Comparison of ENCODE assay signal across 21 cellular contexts in genomic region chr2:113918229-113918628, GRCh38. TPM values are rescaled to one million over a fixed set of nuclear protein-coding genes. Genes with fewer than 3 reads are reported as not detected.
DNase-seq lines count a peak whose midpoint lies in the region; ATAC-seq and TF ChIP-seq lines count a peak whose summit lies in the region.
"Had no signal": no experiment of that assay in that cellular context is flagged by ENCODE, and none has a peak within 500 bp of the region (broad histone marks: within the 10 kb centered on the region; RNA-seq: fewer than 3 reads in every experiment).

No MANE protein-coding gene starts in this region.

- H3K27ac Mint-ChIP-seq in activated naive CD4-positive, alpha-beta T cell treated with anti-CD3 and anti-CD28 coated beads for 36 hours, result peak overlapping the region; percentile 52
- peak overlapping the region; percentile 38 for H3K27ac Mint-ChIP-seq in CD8-positive, alpha-beta T cell
- no peak overlapping the region for H3K27ac Mint-ChIP-seq in stimulated activated naive B cell treated with anti-CD40 and anti-IgM and Interleukin-4, amounts not matched to agents 10 μg/mL and 1 μg/mL and 100 μg/mL, for 72 hours

- intact Hi-C loops in activated naive CD4-positive, alpha-beta T cell treated with anti-CD3 and anti-CD28 coated beads for 36 hours (cut with micrococcal nuclease), result no loop called here
- intact Hi-C loops in CD8-positive, alpha-beta T cell (cut with DNase I, micrococcal nuclease), result no loop called here

- H3K27me3 Mint-ChIP-seq in activated naive CD4-positive, alpha-beta T cell treated with anti-CD3 and anti-CD28 coated beads for 36 hours (ENCODE audit: low read depth), result no peaks in the 10 kb centered on the region
- no peaks in the 10 kb centered on the region for H3K27me3 Mint-ChIP-seq in CD8-positive, alpha-beta T cell (ENCODE audit: low read depth)
- H3K27me3 Mint-ChIP-seq in stimulated activated naive B cell treated with anti-CD40 and anti-IgM and Interleukin-4, amounts not matched to agents 10 μg/mL and 1 μg/mL and 100 μg/mL, for 72 hours, result no peaks in the 10 kb centered on the region

- no peaks in the 10 kb centered on the region for H3K9me3 Mint-ChIP-seq in activated naive CD4-positive, alpha-beta T cell treated with anti-CD3 and anti-CD28 coated beads for 36 hours
- no peaks in the 10 kb centered on the region for H3K9me3 Mint-ChIP-seq in CD8-positive, alpha-beta T cell
- H3K9me3 Mint-ChIP-seq in stimulated activated naive B cell treated with anti-CD40 and anti-IgM and Interleukin-4, amounts not matched to agents 10 μg/mL and 1 μg/mL and 100 μg/mL, for 72 hours, result no peaks in the 10 kb centered on the region
- H3K9me3 Mint-ChIP-seq: CD14-positive monocyte had no signal

- DNase-seq in activated naive CD4-positive, alpha-beta T cell treated with anti-CD3 and anti-CD28 coated beads for 36 hours, result no peak
- no peak for DNase-seq in activated naive CD4-positive, alpha-beta T cell treated with Interleukin-2 at 50 U/mL for 16 hours
- DNase-seq in CD8-positive, alpha-beta T cell, result no peak
- DNase-seq in foreskin melanocyte (peak; percentile 74), MV-4-11 (lab: John Stamatoyannopoulos, UW) (no peak)
- DNase-seq in stimulated activated naive B cell treated with anti-CD40 and anti-IgM and Interleukin-4, amounts not matched to agents 10 μg/mL and 1 μg/mL and 100 μg/mL, for 72 hours, result no peak
- DNase-seq: COR-L47, DMS 273 treated with DMSO at 0.1 percent for 48 hours, DND-41, IMR-90, NCI-H1105 treated with DMSO at 0.1 percent for 48 hours, NCI-H2029 treated with DMSO at 0.1 percent for 48 hours, NCI-H226, NCI-H510A treated with DMSO at 0.1 percent for 48 hours, NCI-H774, SIG-M5, SK-N-SH had no signal

- peaks cover 24% of the 10 kb centered on the region for H3K36me3 ChIP-seq in CD8-positive, alpha-beta T cell (ENCODE audit: insufficient read depth, low read length)
- peaks cover 81% of the 10 kb centered on the region for H3K36me3 ChIP-seq in neutrophil

- no peaks in the 10 kb centered on the region for H3K9me3 ChIP-seq in CD8-positive, alpha-beta T cell (ENCODE audit: low read length)
- no peaks in the 10 kb centered on the region for H3K9me3 ChIP-seq in neutrophil
- H3K9me3 ChIP-seq: SK-N-SH had no signal

- TF ChIP-seq CTCF in CD8-positive, alpha-beta T cell (IDR thresholded peaks at IDR 0.05), result no peak
- TF ChIP-seq CTCF in neutrophil (IDR thresholded peaks at IDR 0.05), result no peak

- H3K4me1 Mint-ChIP-seq in activated naive CD4-positive, alpha-beta T cell treated with anti-CD3 and anti-CD28 coated beads for 36 hours (ENCODE audit: low read depth), result peaks cover 49% of the 10 kb centered on the region
- H3K4me1 Mint-ChIP-seq in CD8-positive, alpha-beta T cell (ENCODE audit: low read depth), result peaks cover 58% of the 10 kb centered on the region
- peaks cover 16 to 19% of the 10 kb centered on the region in 2 donors for H3K4me1 Mint-ChIP-seq in stimulated activated naive B cell treated with anti-CD40 and anti-IgM and Interleukin-4, amounts not matched to agents 10 μg/mL and 1 μg/mL and 100 μg/mL, for 72 hours

- H3K4me1 ChIP-seq in CD8-positive, alpha-beta T cell (ENCODE audit: insufficient read depth, low read length), result peaks cover 36% of the 10 kb centered on the region
- peaks cover 14% of the 10 kb centered on the region in 2 experiments for H3K4me1 ChIP-seq in neutrophil (ENCODE audit: control insufficient read depth in 1 of 2, insufficient read depth in 1 of 2, low read depth in 1 of 2, low read length in 1 of 2)

- no peaks in the 10 kb centered on the region for H3K27me3 ChIP-seq in CD8-positive, alpha-beta T cell (ENCODE audit: insufficient read depth, low read length)
- H3K27me3 ChIP-seq in neutrophil, result no peaks in the 10 kb centered on the region

- no peak overlapping the region for H3K4me3 ChIP-seq in CD8-positive, alpha-beta T cell (ENCODE audit: low read depth, low read length)
- no peak overlapping the region for H3K4me3 ChIP-seq in neutrophil (ENCODE audit: low read depth in 1 of 2, low read length in 1 of 2)

- CTCF ChIA-PET in activated naive CD4-positive, alpha-beta T cell treated with anti-CD3 and anti-CD28 coated beads for 36 hours (lab: Charles Lee), result no interaction called here
- CTCF ChIA-PET in CD8-positive, alpha-beta T cell (lab: Charles Lee), result interaction anchor here (1.1 kb wide), 2 partner anchors 11 to 19 kb away, joined by 4 to 5 read pairs; no protein-coding TSS in a partner anchor

- no peak overlapping the region for H3K4me3 Mint-ChIP-seq in activated naive CD4-positive, alpha-beta T cell treated with anti-CD3 and anti-CD28 coated beads for 36 hours
- H3K4me3 Mint-ChIP-seq in CD8-positive, alpha-beta T cell, result no peak overlapping the region
- no peak overlapping the region for H3K4me3 Mint-ChIP-seq in stimulated activated naive B cell treated with anti-CD40 and anti-IgM and Interleukin-4, amounts not matched to agents 10 μg/mL and 1 μg/mL and 100 μg/mL, for 72 hours
- H3K4me3 Mint-ChIP-seq: CD14-positive monocyte had no signal

- no peak overlapping the region for H3K27ac ChIP-seq in CD8-positive, alpha-beta T cell (ENCODE audit: low read depth, low read length)
- peak overlapping the region; percentile 18 for H3K27ac ChIP-seq in neutrophil

- peaks cover 47% of the 10 kb centered on the region for H3K36me3 Mint-ChIP-seq in activated naive CD4-positive, alpha-beta T cell treated with anti-CD3 and anti-CD28 coated beads for 36 hours (ENCODE audit: low read depth)
- H3K36me3 Mint-ChIP-seq in CD8-positive, alpha-beta T cell, result peaks cover 62% of the 10 kb centered on the region
- H3K36me3 Mint-ChIP-seq in stimulated activated naive B cell treated with anti-CD40 and anti-IgM and Interleukin-4, amounts not matched to agents 10 μg/mL and 1 μg/mL and 100 μg/mL, for 72 hours, result peaks cover 27 to 30% of the 10 kb centered on the region in 2 donors

- POLR2A ChIA-PET in CD8-positive, alpha-beta T cell (lab: Charles Lee), result no interaction called here

- ATAC-seq in CD8-positive, alpha-beta T cell, result no peak
- ATAC-seq in stimulated activated naive B cell treated with anti-CD40 and anti-IgM and Interleukin-4, amounts not matched to agents 10 μg/mL and 1 μg/mL and 100 μg/mL, for 72 hours (replicated peaks), result no peak
- ATAC-seq: HCT116, Panc1 had no signal

RNA-seq across cellular contexts. Expression of gene ACTR3, which starts 28.3 kb away (rescaled TPM):
- 100 to 1,000 TPM; 516 to 536 TPM for total RNA-seq in activated naive CD4-positive, alpha-beta T cell treated with anti-CD3 and anti-CD28 coated beads for 36 hours
- 100 to 1,000 TPM; 121 to 122 TPM for total RNA-seq in CD8-positive, alpha-beta T cell

Comparison
In these comparisons a context has a peak if more than half of its experiments do, and no peak if none do; other contexts are left out.
1. RNA of gene ACTR3, which starts 28.3 kb away (total RNA-seq): 516 to 536 TPM in activated naive CD4-positive, alpha-beta T cell treated with anti-CD3 and anti-CD28 coated beads for 36 hours; 121 to 122 TPM in CD8-positive, alpha-beta T cell; every median in the first group is over 4 times any median in the second.